1 cellular context compared by ENCODE assay signal in genomic region chr2:53767405-53768232, GRCh38.
TF ChIP-seq lines count a peak whose summit lies in the region.

Gene CHAC2, plus strand, starts transcription at chr2:53767804. Its CDS starts 83 bp downstream, at chr2:53767887.

TF ChIP-seq in HepG2, 621 proteins besides CTCF, POLR2A, EP300 and RAD21 (continued from another document and continues in another):
- TF ChIP-seq ZNF598 (CRISPR knock-in tag; IDR thresholded peaks at IDR 0.05; ENCODE audit: borderline replicate concordance): peak; percentile 63; the same call in 1 of the 2 replicates
- TF ChIP-seq RBM22 (optimal IDR thresholded peaks at IDR 0.05; ENCODE audit: low read length): peak; percentile 68
- TF ChIP-seq SIX4 (CRISPR knock-in tag; IDR thresholded peaks at IDR 0.05): peak; percentile 89
- TF ChIP-seq JUND (CRISPR knock-in tag; IDR thresholded peaks at IDR 0.05): no peak
- TF ChIP-seq ZNF788 (CRISPR knock-in tag; IDR thresholded peaks at IDR 0.05; ENCODE audit: borderline replicate concordance): 0 out of 2 replicates have a peak, but pooled peaks have one; percentile 35
- peak; percentile 75 for TF ChIP-seq ZNF781 (CRISPR knock-in tag; IDR thresholded peaks at IDR 0.05; ENCODE audit: borderline replicate concordance, not compliant biosample characterization)
- TF ChIP-seq ZNF101 (CRISPR knock-in tag; IDR thresholded peaks at IDR 0.05; ENCODE audit: borderline replicate concordance, low read depth): 0 out of 2 replicates have a peak, but pooled peaks have one; percentile 35
- no peak for TF ChIP-seq SKIL (CRISPR knock-in tag; IDR thresholded peaks at IDR 0.05; ENCODE audit: borderline replicate concordance)
- TF ChIP-seq KLF13 (CRISPR knock-in tag; IDR thresholded peaks at IDR 0.05): no peak
- peak; percentile 66; the same call in 1 of the 2 replicates for TF ChIP-seq DMAP1 (CRISPR knock-in tag; IDR thresholded peaks at IDR 0.05)
- TF ChIP-seq HDAC1 (CRISPR knock-in tag; IDR thresholded peaks at IDR 0.05): peak; percentile 47; the same call in 1 of the 2 replicates
- no peak for TF ChIP-seq RNF219 (CRISPR knock-in tag; IDR thresholded peaks at IDR 0.05)
- TF ChIP-seq KMT2A (CRISPR knock-in tag; IDR thresholded peaks at IDR 0.05): peak; percentile 94
- TF ChIP-seq AKAP8 (CRISPR knock-in tag; IDR thresholded peaks at IDR 0.05): peak; percentile 93
- no peak for TF ChIP-seq BHLHE40 (IDR thresholded peaks at IDR 0.05; ENCODE audit: low read length)
- no peak for TF ChIP-seq HOMEZ (CRISPR knock-in tag; IDR thresholded peaks at IDR 0.05; ENCODE audit: low read depth)
- TF ChIP-seq POLR2G (IDR thresholded peaks at IDR 0.05; ENCODE audit: low read depth, low read length): peak; percentile 89
- TF ChIP-seq ZNF431 (CRISPR knock-in tag; IDR thresholded peaks at IDR 0.05; ENCODE audit: borderline replicate concordance, low read depth): no peak
- TF ChIP-seq AHDC1 (CRISPR knock-in tag; IDR thresholded peaks at IDR 0.05; ENCODE audit: borderline replicate concordance): peak; percentile 65; the same call in 1 of the 2 replicates
- no peak for TF ChIP-seq MAFK (conservative IDR thresholded peaks at IDR 0.05 in 1 of 2, IDR thresholded peaks at IDR 0.05 in 1 of 2; ENCODE audit: low read length in 2 of 2)
- TF ChIP-seq ZBTB3 (CRISPR knock-in tag; IDR thresholded peaks at IDR 0.05; ENCODE audit: borderline replicate concordance, low read depth): no peak
- no peak; the same call in 1 of the 2 replicates for TF ChIP-seq MEIS2 (CRISPR knock-in tag; IDR thresholded peaks at IDR 0.05)
- TF ChIP-seq ZNF790 (CRISPR knock-in tag; IDR thresholded peaks at IDR 0.05; ENCODE audit: borderline replicate concordance): peak; percentile 55; the same call in 1 of the 2 replicates
- TF ChIP-seq HNF1B (CRISPR knock-in tag; IDR thresholded peaks at IDR 0.05): peak; percentile 83; the same call in 1 of the 2 replicates
- no peak for TF ChIP-seq CENPBD1 (CRISPR knock-in tag; IDR thresholded peaks at IDR 0.05; ENCODE audit: borderline replicate concordance, low read depth)
- peak; percentile 59; the same call in 1 of the 2 replicates for TF ChIP-seq MYPOP (CRISPR knock-in tag; IDR thresholded peaks at IDR 0.05)
- TF ChIP-seq UBTF (CRISPR knock-in tag; IDR thresholded peaks at IDR 0.05): peak; percentile 65
- TF ChIP-seq AGO1 (IDR thresholded peaks at IDR 0.05; ENCODE audit: low read depth, low read length, poor library complexity, severe bottlenecking): peak; percentile 88
- TF ChIP-seq CREM (IDR thresholded peaks at IDR 0.05): peak; percentile 78
- no peak for TF ChIP-seq CREM (CRISPR knock-in tag; IDR thresholded peaks at IDR 0.05)
- TF ChIP-seq NR2C2 (CRISPR knock-in tag; IDR thresholded peaks at IDR 0.05; ENCODE audit: borderline replicate concordance): peak; percentile 90
- TF ChIP-seq JDP2 (CRISPR knock-in tag; IDR thresholded peaks at IDR 0.05; ENCODE audit: borderline replicate concordance): no peak
- peak; percentile 37; the same call in 1 of the 2 replicates for TF ChIP-seq NFYC (CRISPR knock-in tag; IDR thresholded peaks at IDR 0.05)
- TF ChIP-seq RBFOX2 (IDR thresholded peaks at IDR 0.05; ENCODE audit: low read depth, low read length): peak; percentile 62
- TF ChIP-seq ZBTB25 (CRISPR knock-in tag; IDR thresholded peaks at IDR 0.05): peak; percentile 86
- TF ChIP-seq CREB1 (IDR thresholded peaks at IDR 0.05): no peak
- TF ChIP-seq CREB1 (CRISPR knock-in tag; IDR thresholded peaks at IDR 0.05): peak; percentile 81
- no peak for TF ChIP-seq ZNF446 (CRISPR knock-in tag; IDR thresholded peaks at IDR 0.05)
- no peak for TF ChIP-seq ZNF256 (CRISPR knock-in tag; conservative IDR thresholded peaks at IDR 0.05)
- TF ChIP-seq SRF (IDR thresholded peaks at IDR 0.05; ENCODE audit: low read depth, low read length): peak; percentile 39; the same call in 1 of the 2 replicates
- peak; percentile 56 to 60; a peak in 2 of 4 replicates for TF ChIP-seq HMGXB4 (CRISPR knock-in tag; IDR thresholded peaks at IDR 0.05; ENCODE audit: borderline replicate concordance in 1 of 2, low read depth in 1 of 2)
